In the genomic region with DNA sequence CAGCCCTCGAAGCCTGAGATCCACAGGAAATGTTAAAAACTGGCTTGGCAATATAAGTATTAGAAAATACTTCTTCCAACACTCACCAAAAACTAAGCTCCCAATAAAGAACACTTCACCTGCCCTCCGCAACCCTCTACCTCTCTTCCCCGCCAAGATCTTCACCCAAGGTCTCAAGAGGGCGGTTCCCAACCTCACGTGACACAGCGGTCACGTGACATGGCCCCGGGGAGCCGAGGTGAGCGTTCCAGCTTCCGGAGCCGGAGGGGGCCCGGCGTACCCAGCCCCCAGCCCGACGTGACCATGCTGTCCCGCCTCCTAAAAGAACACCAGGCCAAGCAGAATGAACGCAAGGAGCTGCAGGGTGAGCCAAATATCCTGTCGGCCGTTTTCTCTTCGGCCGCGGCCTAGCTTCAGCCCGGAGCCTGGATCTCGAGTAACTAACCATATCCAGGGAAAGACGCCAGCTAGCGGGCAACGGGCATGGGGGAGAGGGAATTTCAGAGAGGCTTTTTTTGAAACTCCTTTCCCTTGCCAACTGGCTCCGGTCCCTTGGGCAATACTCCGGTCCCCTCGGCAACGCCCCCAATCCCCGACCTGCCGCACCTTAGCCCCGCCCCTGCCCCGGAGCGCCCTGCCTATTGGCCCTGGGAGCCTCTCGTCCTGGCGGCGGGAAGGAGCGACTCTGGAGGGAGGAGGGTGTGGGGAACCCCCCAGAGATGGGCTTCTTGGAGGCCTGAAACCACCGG, we compare ENCODE assay signal across 8 cellular contexts. TPM values are rescaled to one million over a fixed set of nuclear protein-coding genes. Genes with fewer than 3 reads are reported as not detected.
DNase-seq lines count a peak whose midpoint lies in the region; ATAC-seq and TF ChIP-seq lines count a peak whose summit lies in the region.

Gene BLOC1S1 (plus strand): TSS at position 214 of the 749 bp plus-strand sequence. CDS start 6 bp downstream, at position 220.

- peak within 1 kb of the TSS; percentile 98 for H3K27ac Mint-ChIP-seq in progenitor cell of endocrine pancreas

- H3K4me3 Mint-ChIP-seq in progenitor cell of endocrine pancreas (ENCODE audit: low read depth): peak within 1 kb of the TSS; percentile 90

- TF ChIP-seq POLR2A in GM15510 (IDR thresholded peaks at IDR 0.05; ENCODE audit: borderline replicate concordance, extremely low read depth, insufficient read length): peak; percentile 46

- peak within 1 kb of the TSS; percentile 44 to 80 (median 70) for H3K4me3 ChIP-seq in heart right ventricle
- peak within 1 kb of the TSS; percentile 85 for H3K4me3 ChIP-seq in upper lobe of right lung

- H3K9me3 Mint-ChIP-seq in progenitor cell of endocrine pancreas (ENCODE audit: low read depth): no peaks in the 10 kb centered on the region

- DNase-seq in NCI-H1694 (lab: John Stamatoyannopoulos, UW) (peak; percentile 82), amniotic epithelial cell (ENCODE audit: low read depth) (peak; percentile 89), heart right ventricle (peak; percentile 91 to 92), progenitor cell of endocrine pancreas (ENCODE audit: low spot score, unreplicated experiment) (peak; percentile 94), upper lobe of right lung (peak; percentile 96)

- H3K27ac ChIP-seq in heart right ventricle: peak within 1 kb of the TSS; percentile 82 to 97 (median 92)
- H3K27ac ChIP-seq in upper lobe of right lung: peak within 1 kb of the TSS; percentile 92

- no peaks in the 10 kb centered on the region for H3K27me3 ChIP-seq in heart right ventricle
- no peaks in the 10 kb centered on the region for H3K27me3 ChIP-seq in upper lobe of right lung

- H3K36me3 ChIP-seq in heart right ventricle: peaks cover 0 to 19% (median 0%) of the 10 kb centered on the region in 9 donors
- peaks cover 5% of the 10 kb centered on the region for H3K36me3 ChIP-seq in upper lobe of right lung

- H3K4me1 Mint-ChIP-seq in progenitor cell of endocrine pancreas (ENCODE audit: low read depth): peaks cover 15% of the 10 kb centered on the region

- H3K4me1 ChIP-seq in heart right ventricle: peaks cover 30 to 83% (median 69%) of the 10 kb centered on the region in 9 donors
- H3K4me1 ChIP-seq in upper lobe of right lung: peaks cover 46% of the 10 kb centered on the region

- H3K36me3 Mint-ChIP-seq in progenitor cell of endocrine pancreas (ENCODE audit: insufficient read depth): peaks cover 2% of the 10 kb centered on the region

- 1% methylated on average over 40 to 42 of the region's 42 CpGs for WGBS in heart right ventricle, 2 donors

- H3K27me3 Mint-ChIP-seq in progenitor cell of endocrine pancreas: peaks cover 23% of the 10 kb centered on the region

- no peaks in the 10 kb centered on the region for H3K9me3 ChIP-seq in heart right ventricle
- no peaks in the 10 kb centered on the region for H3K9me3 ChIP-seq in upper lobe of right lung

- TF ChIP-seq CTCF in heart right ventricle (IDR thresholded peaks at IDR 0.05) (peak in 2 of 9 donors; percentile 8 to 10), progenitor cell of endocrine pancreas (IDR thresholded peaks at IDR 0.05; ENCODE audit: unreplicated experiment) (no peak), upper lobe of right lung (IDR thresholded peaks at IDR 0.05) (no peak)

- intact Hi-C loops in T-helper 1 cell treated with Interleukin-12 subunit alpha and Interleukin-12 subunit beta and Interleukin-4 antibody, amounts not matched to agents 30 ng/mL and 1 ng/mL, for 36 hours (cut with micrococcal nuclease): loop anchor here (1.0 to 10.0 kb wide), 14 partner anchors 8 to 1989 kb away; partner anchors contain the start of genes CALCOCO1, CD63, DNAJC14 and ITGA5
- intact Hi-C loops in heart right ventricle (cut with DNase I) (no loop called here), upper lobe of right lung (cut with DNase I) (no loop called here)

- ATAC-seq in HG02884 (IDR thresholded peaks at IDR 0.05; ENCODE audit: unreplicated experiment): peak; percentile 88
- ATAC-seq in heart right ventricle: peak; percentile 62 to 83 (median 72)
- peak; percentile 90 for ATAC-seq in upper lobe of right lung

RNA-seq across cellular contexts. Expression of gene BLOC1S1, which starts in this region (rescaled TPM):
- total RNA-seq in T-helper 1 cell treated with Interleukin-12 subunit alpha and Interleukin-12 subunit beta and Interleukin-4 antibody, amounts not matched to agents 30 ng/mL and 1 ng/mL, for 36 hours: 115 and 123 TPM in 2 replicates
- total RNA-seq in heart right ventricle: 100 to 1,000 TPM in 5 of 10 donors, 10 to 100 TPM in 5; 68.3 to 136 (median 101) TPM
- polyA plus RNA-seq in heart right ventricle: 100 to 1,000 TPM; 305 to 515 TPM
- total RNA-seq in progenitor cell of endocrine pancreas: 65.8 and 68.5 TPM in 2 replicates
- total RNA-seq in upper lobe of right lung: 129 TPM

Comparison
In these comparisons a context has a peak if more than half of its experiments do, and no peak if none do; other contexts are left out.
1. Peak in every context shown above with its lines: DNase-seq, ATAC-seq, H3K4me3 ChIP-seq and H3K27ac ChIP-seq.